Comparison of ENCODE assay signal across 11 cellular contexts in genomic region chr5:140925806-140926205, GRCh38. TPM values are rescaled to one million over a fixed set of nuclear protein-coding genes. Genes with fewer than 3 reads are reported as not detected.
DNase-seq lines count a peak whose midpoint lies in the region; ATAC-seq, FAIRE-seq and TF ChIP-seq lines count a peak whose summit lies in the region.
"Had no signal": no experiment of that assay in that cellular context is flagged by ENCODE, and none has a peak within 500 bp of the region (broad histone marks: within the 10 kb centered on the region; RNA-seq: fewer than 3 reads in every experiment).

No MANE protein-coding gene starts in this region.

- no peak overlapping the region for H3K4me3 Mint-ChIP-seq in activated CD8-positive, alpha-beta T cell treated with anti-CD3 and anti-CD28 coated beads, Interleukin-2, amount 10 ng/mL, durations not matched to agents 7 days and 5 days
- no peak overlapping the region for H3K4me3 Mint-ChIP-seq in activated CD8-positive, alpha-beta T cell treated with anti-CD3 and anti-CD28 coated beads for 36 hours

- H3K4me3 ChIP-seq in mesodermal cell (ENCODE audit: extremely low read depth, insufficient read depth, low read length, poor library complexity, severe bottlenecking) (peak overlapping the region; percentile 50), transverse colon (peak overlapping the region in 3 of 4 donors; percentile 30 to 36 (median 34)), small intestine (ENCODE audit: low read depth in 1 of 2, low read length in 2 of 2) (no peak overlapping the region), MG63 (no peak overlapping the region)

- no peak for FAIRE-seq in small intestine (lab: Jason Lieb, UNC)
- FAIRE-seq: GM12891, TTC549 had no signal

- H3K4me1 Mint-ChIP-seq in activated CD8-positive, alpha-beta T cell treated with anti-CD3 and anti-CD28 coated beads, Interleukin-2, amount 10 ng/mL, durations not matched to agents 7 days and 5 days (ENCODE audit: low read depth): no peaks in the 10 kb centered on the region
- H3K4me1 Mint-ChIP-seq in activated CD8-positive, alpha-beta T cell treated with anti-CD3 and anti-CD28 coated beads for 36 hours (ENCODE audit: low read depth): peaks cover 9% of the 10 kb centered on the region

- POLR2A ChIA-PET in activated CD8-positive, alpha-beta T cell treated with anti-CD3 and anti-CD28 coated beads, Interleukin-2, amount 10 ng/mL, durations not matched to agents 7 days and 5 days (lab: Charles Lee): no interaction called here
- POLR2A ChIA-PET in activated CD8-positive, alpha-beta T cell treated with anti-CD3 and anti-CD28 coated beads for 36 hours (lab: Charles Lee): no interaction called here

- no peak for DNase-seq in activated CD8-positive, alpha-beta T cell treated with anti-CD3 and anti-CD28 coated beads, Interleukin-2, amount 10 ng/mL, durations not matched to agents 7 days and 5 days
- no peak for DNase-seq in activated CD8-positive, alpha-beta T cell treated with anti-CD3 and anti-CD28 coated beads for 36 hours
- DNase-seq in cerebellar cortex (ENCODE audit: low spot score): peak; percentile 51
- DNase-seq in transverse colon: no peak
- no peak for DNase-seq in small intestine
- no peak for DNase-seq in MG63

- peaks cover 24% of the 10 kb centered on the region for H3K27me3 Mint-ChIP-seq in activated CD8-positive, alpha-beta T cell treated with anti-CD3 and anti-CD28 coated beads, Interleukin-2, amount 10 ng/mL, durations not matched to agents 7 days and 5 days (ENCODE audit: low read depth)
- H3K27me3 Mint-ChIP-seq in activated CD8-positive, alpha-beta T cell treated with anti-CD3 and anti-CD28 coated beads for 36 hours: peaks cover 49% of the 10 kb centered on the region

- no peak for TF ChIP-seq POLR2A in transverse colon (IDR thresholded peaks at IDR 0.05)

- H3K27ac ChIP-seq in mesodermal cell (ENCODE audit: low read depth, low read length, severe bottlenecking): no peak overlapping the region
- H3K27ac ChIP-seq in transverse colon: peak overlapping the region in 1 of 4 donors; percentile 54
- no peak overlapping the region for H3K27ac ChIP-seq in small intestine (ENCODE audit: low read depth in 1 of 2, low read length in 1 of 2)

- H3K36me3 Mint-ChIP-seq in activated CD8-positive, alpha-beta T cell treated with anti-CD3 and anti-CD28 coated beads, Interleukin-2, amount 10 ng/mL, durations not matched to agents 7 days and 5 days (ENCODE audit: low read depth): peaks cover 2% of the 10 kb centered on the region
- peaks cover 1% of the 10 kb centered on the region for H3K36me3 Mint-ChIP-seq in activated CD8-positive, alpha-beta T cell treated with anti-CD3 and anti-CD28 coated beads for 36 hours (ENCODE audit: low read depth)
- H3K36me3 Mint-ChIP-seq: activated naive CD4-positive, alpha-beta T cell treated with anti-CD3 and anti-CD28 coated beads, Interleukin-2, amount 50 U/mL, for 24 hours had no signal

- H3K4me1 ChIP-seq in mesodermal cell (ENCODE audit: control insufficient read depth, insufficient read depth, low read length, poor library complexity, severe bottlenecking) (no peaks in the 10 kb centered on the region), transverse colon (peaks cover 0 to 14% (median 6%) of the 10 kb centered on the region in 4 donors), small intestine (ENCODE audit: control insufficient read depth in 2 of 2, insufficient read depth in 1 of 2, low read depth in 1 of 2, low read length in 1 of 2) (no peaks in the 10 kb centered on the region)

- H3K9me3 ChIP-seq in mesodermal cell (ENCODE audit: control insufficient read depth, low read length) (no peaks in the 10 kb centered on the region), transverse colon (no peaks in the 10 kb centered on the region), small intestine (ENCODE audit: control insufficient read depth, low read depth) (peaks cover 2% of the 10 kb centered on the region), MG63 (peaks cover 2% of the 10 kb centered on the region)

- intact Hi-C loops in activated CD8-positive, alpha-beta T cell treated with anti-CD3 and anti-CD28 coated beads for 36 hours (cut with micrococcal nuclease): no loop called here
- intact Hi-C loops in transverse colon (cut with DNase I; ENCODE audit: low total_unique reads): loop anchor here (5.0 kb wide), 1 partner anchor 116 kb away; no protein-coding TSS in a partner anchor

- H3K9me3 Mint-ChIP-seq in activated CD8-positive, alpha-beta T cell treated with anti-CD3 and anti-CD28 coated beads, Interleukin-2, amount 10 ng/mL, durations not matched to agents 7 days and 5 days (ENCODE audit: insufficient read depth): peaks cover 4% of the 10 kb centered on the region
- H3K9me3 Mint-ChIP-seq in activated CD8-positive, alpha-beta T cell treated with anti-CD3 and anti-CD28 coated beads for 36 hours: peaks cover 6% of the 10 kb centered on the region
- H3K9me3 Mint-ChIP-seq: activated naive CD4-positive, alpha-beta T cell treated with anti-CD3 and anti-CD28 coated beads, Interleukin-2, amount 50 U/mL, for 24 hours had no signal

- TF ChIP-seq EP300 in transverse colon (IDR thresholded peaks at IDR 0.05; ENCODE audit: low read depth): no peak

- H3K36me3 ChIP-seq in mesodermal cell (ENCODE audit: control insufficient read depth, insufficient read depth, low read length): no peaks in the 10 kb centered on the region
- no peaks in the 10 kb centered on the region for H3K36me3 ChIP-seq in transverse colon
- H3K36me3 ChIP-seq in small intestine (ENCODE audit: control insufficient read depth in 2 of 2, insufficient read depth in 2 of 2, low read length in 2 of 2): no peaks in the 10 kb centered on the region
- no peaks in the 10 kb centered on the region for H3K36me3 ChIP-seq in MG63

- H3K27ac Mint-ChIP-seq in activated CD8-positive, alpha-beta T cell treated with anti-CD3 and anti-CD28 coated beads, Interleukin-2, amount 10 ng/mL, durations not matched to agents 7 days and 5 days: peak overlapping the region; percentile 37
- no peak overlapping the region for H3K27ac Mint-ChIP-seq in activated CD8-positive, alpha-beta T cell treated with anti-CD3 and anti-CD28 coated beads for 36 hours
- H3K27ac Mint-ChIP-seq: activated naive CD4-positive, alpha-beta T cell treated with anti-CD3 and anti-CD28 coated beads, Interleukin-2, amount 50 U/mL, for 24 hours had no signal

- H3K27me3 ChIP-seq in transverse colon (peaks cover 36% of the 10 kb centered on the region), small intestine (ENCODE audit: control insufficient read depth in 2 of 2, insufficient read depth in 2 of 2, low read length in 2 of 2) (peaks cover 0 to 19% of the 10 kb centered on the region in 2 donors), MG63 (peaks cover 39% of the 10 kb centered on the region)

- in situ Hi-C loops in transverse colon (cut with MboI; ENCODE audit: low pct_ligation_motif_present in 1 of 4, low pct_unique_long_range_greater_than_20kb in 1 of 4, low sequenced_read_pairs in 3 of 4): no loop called here

- ATAC-seq in activated CD8-positive, alpha-beta T cell treated with anti-CD3 and anti-CD28 coated beads, Interleukin-2, amount 10 ng/mL, durations not matched to agents 7 days and 5 days: no peak
- no peak for ATAC-seq in activated CD8-positive, alpha-beta T cell treated with anti-CD3 and anti-CD28 coated beads for 36 hours
- no peak for ATAC-seq in HG03175 (IDR thresholded peaks at IDR 0.05; ENCODE audit: unreplicated experiment)

- CTCF ChIA-PET in activated CD8-positive, alpha-beta T cell treated with anti-CD3 and anti-CD28 coated beads, Interleukin-2, amount 10 ng/mL, durations not matched to agents 7 days and 5 days (lab: Charles Lee): no interaction called here
- CTCF ChIA-PET in activated CD8-positive, alpha-beta T cell treated with anti-CD3 and anti-CD28 coated beads for 36 hours (lab: Charles Lee): interaction anchor here (0.7 to 0.9 kb wide), 2 partner anchors 11 to 185 kb away, joined by 3 read pairs; no protein-coding TSS in a partner anchor

- no peak for TF ChIP-seq CTCF in activated CD8-positive, alpha-beta T cell treated with anti-CD3 and anti-CD28 coated beads for 36 hours (IDR thresholded peaks at IDR 0.05)
- no peak for TF ChIP-seq CTCF in transverse colon (IDR thresholded peaks at IDR 0.05)

- 0% methylated on average over 8 to 14 of the region's 19 CpGs for WGBS in mesodermal cell (ENCODE audit: insufficient coverage in 2 of 2), 2 experiments
- WGBS in transverse colon (ENCODE audit: low coverage in 1 of 2), 2 donors: 15 to 17% methylated on average over 3 to 19 of the region's 19 CpGs
- WGBS in small intestine, 3 donors: 7 to 22% (median 21%) methylated on average over 19 of the region's 19 CpGs

RNA-seq across cellular contexts. Expression of gene PCDHAC1, which starts 0.3 kb away (rescaled TPM):
- total RNA-seq in activated CD8-positive, alpha-beta T cell treated with anti-CD3 and anti-CD28 coated beads, Interleukin-2, amount 10 ng/mL, durations not matched to agents 7 days and 5 days: not detected
- total RNA-seq in activated CD8-positive, alpha-beta T cell treated with anti-CD3 and anti-CD28 coated beads for 36 hours: not detected
- 1.8 TPM for polyA plus RNA-seq in mesodermal cell (2013, experiment 1 of 2)
- 1.9 TPM for polyA plus RNA-seq in mesodermal cell (2013, experiment 2 of 2)
- under 1 TPM in 3 of 4 donors, not detected in 1; 0.37 to 0.82 (median 0.48) TPM for total RNA-seq in transverse colon
- under 1 TPM in 1 of 3 donors, not detected in 2; 0.27 TPM for polyA plus RNA-seq in small intestine
- not detected in 2 replicates for total RNA-seq in MG63 (2014; rRNA removed; shearing (Covaris generic); ENCODE audit: low replicate concordance)

RNA-seq across cellular contexts. Expression of gene PCDHAC2, which starts 40.5 kb away (rescaled TPM):
- total RNA-seq in activated CD8-positive, alpha-beta T cell treated with anti-CD3 and anti-CD28 coated beads, Interleukin-2, amount 10 ng/mL, durations not matched to agents 7 days and 5 days: not detected
- not detected for total RNA-seq in activated CD8-positive, alpha-beta T cell treated with anti-CD3 and anti-CD28 coated beads for 36 hours
- polyA plus RNA-seq in mesodermal cell (2013, experiment 1 of 2): 2.6 TPM
- polyA plus RNA-seq in mesodermal cell (2013, experiment 2 of 2): 2.8 TPM
- total RNA-seq in transverse colon: under 1 TPM in 2 of 4 donors, not detected in 2; 0.41 to 0.48 TPM
- under 1 TPM in 1 of 3 donors, not detected in 2; 0.72 TPM for polyA plus RNA-seq in small intestine
- 0.07 TPM in 1 of 2 replicates, not detected in the other for total RNA-seq in MG63 (2014; rRNA removed; shearing (Covaris generic); ENCODE audit: low replicate concordance)

RNA-seq across cellular contexts. Expression of gene PCDHA13, which starts 43.9 kb away (rescaled TPM):
- total RNA-seq in activated CD8-positive, alpha-beta T cell treated with anti-CD3 and anti-CD28 coated beads, Interleukin-2, amount 10 ng/mL, durations not matched to agents 7 days and 5 days: not detected
- not detected for total RNA-seq in activated CD8-positive, alpha-beta T cell treated with anti-CD3 and anti-CD28 coated beads for 36 hours
- polyA plus RNA-seq in mesodermal cell (2013, experiment 1 of 2): 0.48 TPM
- polyA plus RNA-seq in mesodermal cell (2013, experiment 2 of 2): 0.56 TPM
- under 1 TPM in 2 of 4 donors, not detected in 2; 0.32 to 0.55 TPM for total RNA-seq in transverse colon
- polyA plus RNA-seq in small intestine: under 1 TPM in 1 of 3 donors, not detected in 2; 0.03 TPM
- total RNA-seq in MG63 (2014; rRNA removed; shearing (Covaris generic); ENCODE audit: low replicate concordance): not detected in 2 replicates

RNA-seq across cellular contexts. Expression of gene PCDHA12, which starts 50.7 kb away (rescaled TPM):
- not detected for total RNA-seq in activated CD8-positive, alpha-beta T cell treated with anti-CD3 and anti-CD28 coated beads, Interleukin-2, amount 10 ng/mL, durations not matched to agents 7 days and 5 days
- total RNA-seq in activated CD8-positive, alpha-beta T cell treated with anti-CD3 and anti-CD28 coated beads for 36 hours: not detected
- polyA plus RNA-seq in mesodermal cell (2013, experiment 1 of 2): 3.4 TPM
- polyA plus RNA-seq in mesodermal cell (2013, experiment 2 of 2): 2.1 TPM
- total RNA-seq in transverse colon: under 1 TPM in 3 of 4 donors, not detected in 1; 0.55 to 0.80 (median 0.64) TPM
- polyA plus RNA-seq in small intestine: under 1 TPM in 1 of 3 donors, not detected in 2; 0.01 TPM
- not detected in 2 replicates for total RNA-seq in MG63 (2014; rRNA removed; shearing (Covaris generic); ENCODE audit: low replicate concordance)

RNA-seq across cellular contexts. Expression of gene PCDHA11, which starts 57.0 kb away (rescaled TPM):
- total RNA-seq in activated CD8-positive, alpha-beta T cell treated with anti-CD3 and anti-CD28 coated beads, Interleukin-2, amount 10 ng/mL, durations not matched to agents 7 days and 5 days: not detected
- total RNA-seq in activated CD8-positive, alpha-beta T cell treated with anti-CD3 and anti-CD28 coated beads for 36 hours: not detected
- 7.4 TPM for polyA plus RNA-seq in mesodermal cell (2013, experiment 1 of 2)
- polyA plus RNA-seq in mesodermal cell (2013, experiment 2 of 2): 6.3 TPM
- 1 to 10 TPM in 1 of 4 donors, under 1 TPM in 1, not detected in 2; 0.48 to 1.2 TPM for total RNA-seq in transverse colon
- polyA plus RNA-seq in small intestine: under 1 TPM in 1 of 3 donors, not detected in 2; 0.21 TPM
- not detected in 2 replicates for total RNA-seq in MG63 (2014; rRNA removed; shearing (Covaris generic); ENCODE audit: low replicate concordance)

Comparison
In these comparisons a context has a peak if more than half of its experiments do, and no peak if none do; other contexts are left out.
1. H3K4me3 ChIP-seq: peak in mesodermal cell (single experiment) and transverse colon (3 of 4); none in small intestine (0 of 2) and MG63 (single experiment).